13 cellular contexts compared by ENCODE assay signal in genomic region chr11:122186439-122187080, GRCh38.
DNase-seq lines count a peak whose midpoint lies in the region; ATAC-seq, FAIRE-seq and TF ChIP-seq lines count a peak whose summit lies in the region.
"Had no signal": no experiment of that assay in that cellular context is flagged by ENCODE, and none has a peak within 500 bp of the region (broad histone marks: within the 10 kb centered on the region; RNA-seq: fewer than 3 reads in every experiment).

No MANE protein-coding gene starts in this region.

- H3K9ac ChIP-seq in astrocyte (ENCODE audit: low read length) (no peak overlapping the region), H9 (ENCODE audit: extremely low read depth, insufficient read length, low read length) (no peak overlapping the region)

- H3K9me3 ChIP-seq in astrocyte (ENCODE audit: insufficient read depth, low read depth, low read length): peaks cover 15% of the 10 kb centered on the region
- no peaks in the 10 kb centered on the region for H3K9me3 ChIP-seq in H9 (ENCODE audit: control insufficient read depth, low read depth, low read length)
- H3K9me3 ChIP-seq: pancreas had no signal

- H2BK5ac ChIP-seq in H9 (ENCODE audit: insufficient read length, low read length): no peak overlapping the region

- H3K36me3 ChIP-seq in ACC112 (ENCODE audit: insufficient read depth, low read length): peaks cover 30% of the 10 kb centered on the region
- peaks cover 12% of the 10 kb centered on the region for H3K36me3 ChIP-seq in astrocyte (ENCODE audit: insufficient read depth, low read length)
- H3K36me3 ChIP-seq: pancreas had no signal

- H3K79me2 ChIP-seq in ACC112 (ENCODE audit: control insufficient read depth, insufficient read depth, low read length, unreplicated experiment) (peaks cover 81% of the 10 kb centered on the region), astrocyte (ENCODE audit: insufficient read depth, low read length) (peaks cover 85% of the 10 kb centered on the region), H9 (ENCODE audit: insufficient read depth, low read length) (no peaks in the 10 kb centered on the region)

- H3K27ac Mint-ChIP-seq in astrocyte (ENCODE audit: unreplicated experiment) (peak overlapping the region; percentile 50), H9 (no peak overlapping the region), endothelial cell (ENCODE audit: unreplicated experiment) (no peak overlapping the region)
- H3K27ac Mint-ChIP-seq: CD4-positive, alpha-beta T cell had no signal

- peak; percentile 93 for FAIRE-seq in astrocyte (lab: Jason Lieb, UNC)
- FAIRE-seq: H1, islet of Langerhans, pancreas had no signal

- H2BK20ac ChIP-seq in H9 (ENCODE audit: low read depth, low read length, poor library complexity, severe bottlenecking): no peak overlapping the region

- H3K9me3 Mint-ChIP-seq in astrocyte (ENCODE audit: unreplicated experiment) (peaks cover 17% of the 10 kb centered on the region), H9 (no peaks in the 10 kb centered on the region), endothelial cell (ENCODE audit: unreplicated experiment) (no peaks in the 10 kb centered on the region)
- H3K9me3 Mint-ChIP-seq: CD4-positive, alpha-beta T cell had no signal

- no peak overlapping the region for H2BK15ac ChIP-seq in H9 (ENCODE audit: low read depth, low read length)

- peaks cover 85% of the 10 kb centered on the region for H3K4me1 ChIP-seq in ACC112 (ENCODE audit: control insufficient read depth, insufficient read depth, low read length, unreplicated experiment)
- H3K4me1 ChIP-seq in astrocyte (ENCODE audit: insufficient read depth, low read length): peaks cover 26% of the 10 kb centered on the region
- H3K4me1 ChIP-seq in H9 (ENCODE audit: insufficient read depth, low read length): no peaks in the 10 kb centered on the region
- H3K4me1 ChIP-seq: pancreas had no signal

- H3K18ac ChIP-seq in H9 (ENCODE audit: insufficient read length, low read depth, low read length): no peak overlapping the region

- no peak overlapping the region for H3K4me3 Mint-ChIP-seq in astrocyte (ENCODE audit: unreplicated experiment)
- H3K4me3 Mint-ChIP-seq in H9: no peak overlapping the region
- H3K4me3 Mint-ChIP-seq in endothelial cell (ENCODE audit: unreplicated experiment): no peak overlapping the region
- H3K4me3 Mint-ChIP-seq: CD4-positive, alpha-beta T cell had no signal

- H2BK120ac ChIP-seq in H9 (ENCODE audit: low read depth, low read length, poor library complexity, severe bottlenecking): no peak overlapping the region

- H3K4me3 ChIP-seq in ACC112 (ENCODE audit: low read depth, low read length): peak overlapping the region; percentile 13; the same call in 1 of the 2 replicates
- no peak overlapping the region for H3K4me3 ChIP-seq in astrocyte (ENCODE audit: insufficient read depth, low read depth, low read length)
- H3K4me3 ChIP-seq: pancreas had no signal

- no peak overlapping the region for H3T11ph ChIP-seq in H9 (ENCODE audit: low read length)

- no peak for ATAC-seq in GM21526 (IDR thresholded peaks at IDR 0.05; ENCODE audit: low FRiP score, unreplicated experiment)

- no peaks in the 10 kb centered on the region for H3K79me1 ChIP-seq in H9 (ENCODE audit: insufficient read depth, low read depth, low read length, poor library complexity, severe bottlenecking)

- TF ChIP-seq CTCF in astrocyte (IDR thresholded peaks at IDR 0.05; ENCODE audit: insufficient read depth, low read depth, low read length): no peak
- no peak for TF ChIP-seq CTCF in H9 (conservative IDR thresholded peaks at IDR 0.05)
- no peak for TF ChIP-seq CTCF in endothelial cell (IDR thresholded peaks at IDR 0.05; ENCODE audit: unreplicated experiment)

- H3K27me3 Mint-ChIP-seq in astrocyte (ENCODE audit: low read depth, unreplicated experiment): no peaks in the 10 kb centered on the region
- no peaks in the 10 kb centered on the region; the same call in 1 of the 2 replicates for H3K27me3 Mint-ChIP-seq in H9 (ENCODE audit: low read depth)
- no peaks in the 10 kb centered on the region for H3K27me3 Mint-ChIP-seq in endothelial cell (ENCODE audit: unreplicated experiment)

- H3K4me1 Mint-ChIP-seq in astrocyte (ENCODE audit: low read depth, unreplicated experiment) (peaks cover 35% of the 10 kb centered on the region), H9 (peaks cover 0 to 2% of the 10 kb centered on the region in 2 experiments; a peak in 3 of 4 replicates), endothelial cell (ENCODE audit: unreplicated experiment) (peaks cover 8% of the 10 kb centered on the region)

- H3K36me3 Mint-ChIP-seq in astrocyte (ENCODE audit: low read depth, unreplicated experiment) (peaks cover 10% of the 10 kb centered on the region), H9 (ENCODE audit: insufficient read depth in 1 of 3, low read depth in 3 of 3) (no peaks in the 10 kb centered on the region), endothelial cell (ENCODE audit: low read depth, unreplicated experiment) (no peaks in the 10 kb centered on the region)

- no peak overlapping the region for H3K14ac ChIP-seq in H9 (ENCODE audit: insufficient read depth, low read length)

- no peak overlapping the region for H3K23ac ChIP-seq in H9 (ENCODE audit: insufficient read length, low read depth, low read length)

- H3K56ac ChIP-seq in H9 (ENCODE audit: insufficient read length, low read depth, low read length): no peak overlapping the region

- no peak overlapping the region for H2AK5ac ChIP-seq in H9 (ENCODE audit: insufficient read length, low read length)

- no CpG with 5 or more reads among the region's 3 CpGs for WGBS in H9 (ENCODE audit: extremely low coverage, insufficient read length, low lambda C conversion rate)

- DNase-seq in HS-5 (ENCODE audit: low read depth) (peak; percentile 97), astrocyte (ENCODE audit: low read depth) (peak; percentile 98), iris pigment epithelial cell (ENCODE audit: low read depth) (peak; percentile 99), H9 (no peak), endothelial cell (ENCODE audit: low spot score) (no peak), Ammon's horn (ENCODE audit: low spot score) (no peak)
- DNase-seq: activated T-cell treated with anti-CD3 and anti-CD28 coated beads, Interleukin-2, amount 50 U/mL, for 1 hour; CD4-positive, alpha-beta T cell; pancreas had no signal

- peak overlapping the region; percentile 99 for H3K27ac ChIP-seq in ACC112 (ENCODE audit: low read depth, low read length)
- peak overlapping the region; percentile 74 for H3K27ac ChIP-seq in astrocyte (ENCODE audit: low read depth, low read length)
- H3K27ac ChIP-seq in H9 (ENCODE audit: insufficient read length, low read depth, low read length): no peak overlapping the region
- H3K27ac ChIP-seq: pancreas had no signal

- no peak overlapping the region for H4K5ac ChIP-seq in H9 (ENCODE audit: insufficient read length, low read depth, low read length)

- no peak overlapping the region for H2BK12ac ChIP-seq in H9 (ENCODE audit: insufficient read length, low read depth, low read length)

- H2AFZ ChIP-seq in ACC112 (ENCODE audit: low read length, unreplicated experiment) (no peak overlapping the region), astrocyte (ENCODE audit: low read depth, low read length) (no peak overlapping the region), H9 (ENCODE audit: low read length) (no peak overlapping the region)

- no peak overlapping the region for H4K91ac ChIP-seq in H9 (ENCODE audit: insufficient read length, low read depth, low read length)

- no peaks in the 10 kb centered on the region for H3K27me3 ChIP-seq in ACC112 (ENCODE audit: insufficient read depth, low read length)
- no peaks in the 10 kb centered on the region for H3K27me3 ChIP-seq in astrocyte (ENCODE audit: insufficient read depth, low read length)
- no peaks in the 10 kb centered on the region for H3K27me3 ChIP-seq in H9 (ENCODE audit: insufficient read depth, low read length)
- H3K27me3 ChIP-seq: pancreas had no signal

- H3K4ac ChIP-seq in H9 (ENCODE audit: low read depth, low read length): no peak overlapping the region

- H3K4me2 ChIP-seq in astrocyte (ENCODE audit: low read length) (no peak overlapping the region), H9 (ENCODE audit: insufficient read depth, insufficient read length, low read length) (no peak overlapping the region)

- H4K8ac ChIP-seq in H9 (replicated peaks; ENCODE audit: insufficient read length, low read depth, low read length): no peak overlapping the region

- H3K23me2 ChIP-seq in H9 (ENCODE audit: insufficient read length, low read depth, low read length, poor library complexity, severe bottlenecking): no peaks in the 10 kb centered on the region

- H4K20me1 ChIP-seq in astrocyte (ENCODE audit: insufficient read depth, low read length) (no peaks in the 10 kb centered on the region), H9 (ENCODE audit: control insufficient read depth, insufficient read depth, insufficient read length) (no peaks in the 10 kb centered on the region)

Comparison
In these comparisons a context has a peak if more than half of its experiments do, and no peak if none do; other contexts are left out.
1. DNase-seq: peak in HS-5 (single experiment), astrocyte (single experiment) and iris pigment epithelial cell (single experiment); none in H9 (single experiment), endothelial cell (single experiment) and Ammon's horn (single experiment).